Comparison of ENCODE assay signal across 1 cellular context in genomic region chr6:157304840-157305675, GRCh38.
TF ChIP-seq lines count a peak whose summit lies in the region.

No MANE protein-coding gene starts in this region.

TF ChIP-seq in K562, 482 proteins besides CTCF, POLR2A, EP300 and RAD21 (continued from another document and continues in another):
- TF ChIP-seq, protein P1, sequence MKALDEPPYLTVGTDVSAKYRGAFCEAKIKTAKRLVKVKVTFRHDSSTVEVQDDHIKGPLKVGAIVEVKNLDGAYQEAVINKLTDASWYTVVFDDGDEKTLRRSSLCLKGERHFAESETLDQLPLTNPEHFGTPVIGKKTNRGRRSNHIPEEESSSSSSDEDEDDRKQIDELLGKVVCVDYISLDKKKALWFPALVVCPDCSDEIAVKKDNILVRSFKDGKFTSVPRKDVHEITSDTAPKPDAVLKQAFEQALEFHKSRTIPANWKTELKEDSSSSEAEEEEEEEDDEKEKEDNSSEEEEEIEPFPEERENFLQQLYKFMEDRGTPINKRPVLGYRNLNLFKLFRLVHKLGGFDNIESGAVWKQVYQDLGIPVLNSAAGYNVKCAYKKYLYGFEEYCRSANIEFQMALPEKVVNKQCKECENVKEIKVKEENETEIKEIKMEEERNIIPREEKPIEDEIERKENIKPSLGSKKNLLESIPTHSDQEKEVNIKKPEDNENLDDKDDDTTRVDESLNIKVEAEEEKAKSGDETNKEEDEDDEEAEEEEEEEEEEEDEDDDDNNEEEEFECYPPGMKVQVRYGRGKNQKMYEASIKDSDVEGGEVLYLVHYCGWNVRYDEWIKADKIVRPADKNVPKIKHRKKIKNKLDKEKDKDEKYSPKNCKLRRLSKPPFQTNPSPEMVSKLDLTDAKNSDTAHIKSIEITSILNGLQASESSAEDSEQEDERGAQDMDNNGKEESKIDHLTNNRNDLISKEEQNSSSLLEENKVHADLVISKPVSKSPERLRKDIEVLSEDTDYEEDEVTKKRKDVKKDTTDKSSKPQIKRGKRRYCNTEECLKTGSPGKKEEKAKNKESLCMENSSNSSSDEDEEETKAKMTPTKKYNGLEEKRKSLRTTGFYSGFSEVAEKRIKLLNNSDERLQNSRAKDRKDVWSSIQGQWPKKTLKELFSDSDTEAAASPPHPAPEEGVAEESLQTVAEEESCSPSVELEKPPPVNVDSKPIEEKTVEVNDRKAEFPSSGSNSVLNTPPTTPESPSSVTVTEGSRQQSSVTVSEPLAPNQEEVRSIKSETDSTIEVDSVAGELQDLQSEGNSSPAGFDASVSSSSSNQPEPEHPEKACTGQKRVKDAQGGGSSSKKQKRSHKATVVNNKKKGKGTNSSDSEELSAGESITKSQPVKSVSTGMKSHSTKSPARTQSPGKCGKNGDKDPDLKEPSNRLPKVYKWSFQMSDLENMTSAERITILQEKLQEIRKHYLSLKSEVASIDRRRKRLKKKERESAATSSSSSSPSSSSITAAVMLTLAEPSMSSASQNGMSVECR (CRISPR knock-in tag; IDR thresholded peaks at IDR 0.05): no peak
- TF ChIP-seq CHCHD3 (CRISPR knock-in tag; IDR thresholded peaks at IDR 0.05): no peak
- TF ChIP-seq CBFA2T2 (conservative IDR thresholded peaks at IDR 0.05): peak; percentile 51; the same call in 1 of the 2 replicates
- no peak for TF ChIP-seq NR2C2 (CRISPR knock-in tag; IDR thresholded peaks at IDR 0.05)
- TF ChIP-seq NR2C2 (tag; IDR thresholded peaks at IDR 0.05): peak; percentile 46
- TF ChIP-seq CEBPZ (IDR thresholded peaks at IDR 0.05; ENCODE audit: borderline replicate concordance, low read depth, low read length): no peak
- no peak for TF ChIP-seq GATAD2B (IDR thresholded peaks at IDR 0.05; ENCODE audit: borderline replicate concordance)
- TF ChIP-seq SMAD2 (IDR thresholded peaks at IDR 0.05; ENCODE audit: low read depth, low read length): no peak
- TF ChIP-seq SRSF3 (IDR thresholded peaks at IDR 0.05; ENCODE audit: insufficient read depth, low read length): no peak
- TF ChIP-seq ATF4 (CRISPR knock-in tag; IDR thresholded peaks at IDR 0.05): no peak
- TF ChIP-seq ZNF318 (IDR thresholded peaks at IDR 0.05; ENCODE audit: borderline replicate concordance in 1 of 2, low read depth in 1 of 2): no peak
- TF ChIP-seq NCOR1 (IDR thresholded peaks at IDR 0.05): no peak
- no peak for TF ChIP-seq GABPB2 (CRISPR knock-in tag; conservative IDR thresholded peaks at IDR 0.05)
- TF ChIP-seq HOMEZ (CRISPR knock-in tag; IDR thresholded peaks at IDR 0.05): no peak
- no peak for TF ChIP-seq ZNF140 (CRISPR knock-in tag; IDR thresholded peaks at IDR 0.05)
- no peak for TF ChIP-seq CUX1 (CRISPR knock-in tag; IDR thresholded peaks at IDR 0.05)
- no peak for TF ChIP-seq TRIM28 (IDR thresholded peaks at IDR 0.05)
- no peak for TF ChIP-seq MTA2 (IDR thresholded peaks at IDR 0.05; ENCODE audit: low read depth)
- TF ChIP-seq ETV5 (CRISPR knock-in tag; IDR thresholded peaks at IDR 0.05; ENCODE audit: low read depth): no peak
- 0 out of 2 replicates have a peak, but pooled peaks have one; percentile 12 for TF ChIP-seq KLF6 (CRISPR knock-in tag; IDR thresholded peaks at IDR 0.05; ENCODE audit: borderline replicate concordance)
- no peak for TF ChIP-seq PTTG1 (tag; IDR thresholded peaks at IDR 0.05; ENCODE audit: low read depth)
- no peak for TF ChIP-seq FIP1L1 (IDR thresholded peaks at IDR 0.05; ENCODE audit: low read depth, low read length, poor library complexity, severe bottlenecking)
- TF ChIP-seq KLF1 (tag; IDR thresholded peaks at IDR 0.05): no peak
- no peak for TF ChIP-seq YBX1 (IDR thresholded peaks at IDR 0.05)
- TF ChIP-seq, protein P2, sequence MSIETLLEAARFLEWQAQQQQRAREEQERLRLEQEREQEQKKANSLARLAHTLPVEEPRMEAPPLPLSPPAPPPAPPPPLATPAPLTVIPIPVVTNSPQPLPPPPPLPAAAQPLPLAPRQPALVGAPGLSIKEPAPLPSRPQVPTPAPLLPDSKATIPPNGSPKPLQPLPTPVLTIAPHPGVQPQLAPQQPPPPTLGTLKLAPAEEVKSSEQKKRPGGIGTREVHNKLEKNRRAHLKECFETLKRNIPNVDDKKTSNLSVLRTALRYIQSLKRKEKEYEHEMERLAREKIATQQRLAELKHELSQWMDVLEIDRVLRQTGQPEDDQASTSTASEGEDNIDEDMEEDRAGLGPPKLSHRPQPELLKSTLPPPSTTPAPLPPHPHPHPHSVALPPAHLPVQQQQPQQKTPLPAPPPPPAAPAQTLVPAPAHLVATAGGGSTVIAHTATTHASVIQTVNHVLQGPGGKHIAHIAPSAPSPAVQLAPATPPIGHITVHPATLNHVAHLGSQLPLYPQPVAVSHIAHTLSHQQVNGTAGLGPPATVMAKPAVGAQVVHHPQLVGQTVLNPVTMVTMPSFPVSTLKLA (conservative IDR thresholded peaks at IDR 0.05): no peak
- TF ChIP-seq NUFIP1 (IDR thresholded peaks at IDR 0.05; ENCODE audit: partially characterized antibody): no peak
- TF ChIP-seq NRF1 (conservative IDR thresholded peaks at IDR 0.05 in 1 of 2, IDR thresholded peaks at IDR 0.05 in 1 of 2): no peak
- no peak for TF ChIP-seq KAT8 (IDR thresholded peaks at IDR 0.05; ENCODE audit: low read depth)
- TF ChIP-seq ZNF12 (CRISPR knock-in tag; IDR thresholded peaks at IDR 0.05): peak; percentile 36; the same call in 1 of the 2 replicates
- TF ChIP-seq SMARCA4 (IDR thresholded peaks at IDR 0.05): no peak
- TF ChIP-seq TEAD2 (tag; IDR thresholded peaks at IDR 0.05): no peak
- no peak for TF ChIP-seq ZNF263 (CRISPR knock-in tag; IDR thresholded peaks at IDR 0.05; ENCODE audit: borderline replicate concordance)
